ENCODE assay signal across 2 cellular contexts in the genomic region with DNA sequence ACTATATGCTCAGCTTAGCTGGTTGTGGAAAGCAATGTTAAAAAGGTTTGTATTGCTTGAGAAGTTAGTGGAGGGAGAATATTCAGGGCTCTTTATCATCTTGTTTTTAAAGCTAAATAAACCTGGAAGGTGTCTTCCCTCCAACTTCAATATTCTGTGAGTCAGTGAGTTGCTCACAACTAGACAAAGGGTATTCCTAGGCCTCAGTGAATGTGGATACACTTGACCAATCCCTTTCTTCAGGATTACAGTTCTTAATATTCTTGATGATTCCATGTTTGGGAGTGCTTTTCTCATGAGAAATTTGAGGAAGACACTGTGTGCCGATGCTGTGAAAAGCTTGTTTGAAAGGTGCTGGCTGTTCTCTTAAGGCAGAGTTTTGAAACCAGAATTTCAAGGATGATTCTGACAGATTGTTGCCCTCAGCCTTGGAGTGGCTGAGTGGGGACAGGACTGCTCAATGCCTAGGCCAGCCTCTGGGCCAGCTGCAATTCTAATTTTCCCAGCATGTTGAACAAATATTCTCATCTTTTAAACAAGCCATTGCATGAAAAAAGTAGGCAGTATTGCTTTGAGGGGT.
TF ChIP-seq lines count a peak whose summit lies in the region.

No MANE protein-coding gene starts in this region.

TF ChIP-seq in WTC11, 78 proteins besides CTCF, POLR2A, EP300 and RAD21 (continued from another document):
- TF ChIP-seq ZNF416 (CRISPR knock-in tag; IDR thresholded peaks at IDR 0.05) (no peak), PRRX2 (CRISPR knock-in tag; IDR thresholded peaks at IDR 0.05) (no peak)

TF ChIP-seq in HEK293T, 16 proteins besides CTCF, POLR2A, EP300 and RAD21 (continued from another document):
- TF ChIP-seq PKNOX1 (IDR thresholded peaks at IDR 0.05) (no peak), NFRKB (IDR thresholded peaks at IDR 0.05) (no peak)
